9 cellular contexts compared by ENCODE assay signal in the genomic region with DNA sequence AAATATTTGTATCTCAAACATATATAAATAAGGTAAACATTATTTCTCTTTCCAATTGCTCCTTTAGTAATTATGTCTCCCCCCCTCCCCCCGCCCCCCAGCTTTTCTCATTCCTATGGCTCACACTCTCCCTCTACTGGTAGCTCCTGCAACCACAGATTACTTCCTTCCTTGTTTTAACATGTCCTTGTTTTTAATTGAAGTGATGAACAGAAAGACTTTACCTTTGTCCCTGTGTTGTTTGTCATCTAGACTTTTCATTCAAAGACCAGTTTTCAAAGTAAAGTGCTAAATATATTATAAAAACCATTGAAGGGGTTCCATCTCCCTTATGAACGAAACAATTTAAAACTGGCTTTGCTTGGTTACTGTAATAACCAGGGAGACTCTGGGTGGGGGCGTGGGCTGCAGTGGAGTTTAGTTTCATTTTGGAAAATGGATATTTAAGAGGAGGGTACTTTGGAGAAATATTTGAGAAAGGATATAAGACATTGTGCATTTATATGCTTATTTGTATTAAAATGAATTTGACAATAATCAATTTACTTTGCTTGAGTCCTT.
A peak's percentile ranks its signal among the peaks of the same experiment; 100 is the strongest.
DNase-seq lines count a peak whose midpoint lies in the region; ATAC-seq and TF ChIP-seq lines count a peak whose summit lies in the region.
"Had no signal": no experiment of that assay in that cellular context is flagged by ENCODE, and none has a peak within 500 bp of the region (broad histone marks: within the 10 kb centered on the region; RNA-seq: fewer than 3 reads in every experiment).

No MANE protein-coding gene starts in this region.

- no peaks in the 10 kb centered on the region for H3K36me3 Mint-ChIP-seq in T-cell

- TF ChIP-seq POLR2A in erythroblast (IDR thresholded peaks at IDR 0.05; ENCODE audit: low read length): no peak

- POLR2A ChIA-PET in T-cell (lab: Charles Lee): no interaction called here

- TF ChIP-seq CTCF in AG09319 (IDR thresholded peaks at IDR 0.05; ENCODE audit: low read depth, low read length): peak; percentile 81

- H3K27ac Mint-ChIP-seq in T-cell: no peak overlapping the region

- no peaks in the 10 kb centered on the region for H3K9me3 Mint-ChIP-seq in T-cell

- peaks cover 0 to 9% of the 10 kb centered on the region in 2 donors for H3K27me3 Mint-ChIP-seq in T-cell

- no peak for DNase-seq in AG09319 (ENCODE audit: extremely low read depth, low read depth)
- peak; percentile 61 for DNase-seq in RKO (ENCODE audit: low spot score)
- peak; percentile 40 to 56 for DNase-seq in erythroblast (lab: John Stamatoyannopoulos, UW)
- DNase-seq in renal cortical epithelial cell (ENCODE audit: low read depth): peak; percentile 60
- no peak for DNase-seq in GM19240 (ENCODE audit: insufficient read length, low spot score)
- no peak for DNase-seq in T-cell

- CTCF ChIA-PET in T-cell (lab: Charles Lee): no interaction called here

- peak; percentile 82 for ATAC-seq in GM18502 (IDR thresholded peaks at IDR 0.05; ENCODE audit: poor library complexity, unreplicated experiment)
- ATAC-seq in HG03520 (IDR thresholded peaks at IDR 0.05; ENCODE audit: unreplicated experiment): peak; percentile 63
- ATAC-seq in T-cell (replicated peaks in 1 of 4): no peak
- ATAC-seq: left colon had no signal

- no peak overlapping the region for H3K4me3 Mint-ChIP-seq in T-cell

- peaks cover 0 to 3% (median 3%) of the 10 kb centered on the region in 3 donors for H3K4me1 Mint-ChIP-seq in T-cell

Comparison
In these comparisons a context has a peak if more than half of its experiments do, and no peak if none do; other contexts are left out.
1. DNase-seq: peak in RKO (single experiment), erythroblast (2 of 2) and renal cortical epithelial cell (single experiment); none in AG09319 (single experiment), GM19240 (single experiment) and T-cell (0 of 34).
2. ATAC-seq: peak in GM18502 (single experiment) and HG03520 (single experiment); none in T-cell (0 of 4).